8 cellular contexts compared by ENCODE assay signal in the genomic region with DNA sequence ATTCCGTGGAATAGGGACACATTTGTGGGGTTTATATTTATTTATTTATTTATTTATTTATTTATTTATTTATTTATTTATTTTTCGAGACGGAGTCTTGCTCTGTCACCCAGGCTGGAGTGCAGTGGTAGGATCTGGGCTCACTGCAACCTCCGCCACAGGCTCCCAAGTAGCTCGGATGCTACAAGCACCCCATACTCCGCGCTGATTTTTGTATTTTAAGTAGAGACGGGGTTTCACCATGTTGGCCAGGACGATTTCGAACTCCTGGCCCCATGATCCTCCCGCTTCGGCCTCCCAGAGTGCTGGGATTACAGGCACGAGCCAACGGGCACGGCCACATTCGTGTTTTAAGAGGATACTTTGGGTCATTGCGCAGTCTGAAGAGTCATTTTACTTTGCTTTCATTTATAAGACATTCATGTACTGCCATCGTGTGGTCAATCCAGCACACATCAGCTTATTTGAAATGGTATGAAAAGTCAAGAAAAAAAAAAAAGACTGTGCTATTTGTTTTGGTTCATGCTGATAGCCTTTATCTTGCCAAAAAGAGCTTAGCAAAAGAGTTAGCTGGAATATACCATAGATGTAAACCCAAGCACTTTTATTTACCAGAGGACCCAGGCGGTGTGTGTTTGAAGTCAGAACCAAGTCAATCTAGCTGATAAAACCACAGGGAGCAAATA.
DNase-seq lines count a peak whose midpoint lies in the region; ATAC-seq, FAIRE-seq and TF ChIP-seq lines count a peak whose summit lies in the region.
"Not testable (repeated sequence)": the region's sequence is repeated elsewhere in the genome, so short reads cannot be mapped to it uniquely, and the experiment has no call there.

No MANE protein-coding gene starts in this region.

- not testable (repeated sequence) for H3K9me3 ChIP-seq in Caco-2; skeletal muscle satellite cell (replicated peaks; ENCODE audit: low read length)

- not testable (repeated sequence) for H3K27me3 Mint-ChIP-seq in Caco-2 (ENCODE audit: insufficient read depth, unreplicated experiment)

- peak overlapping the region; percentile 84 for H3K4me2 ChIP-seq in skeletal muscle satellite cell (ENCODE audit: low read length)

- CTCF ChIA-PET in Caco-2 (lab: Charles Lee): interaction anchor here (0.9 kb wide), 1 partner anchor 86 kb away, joined by 5 read pairs; no protein-coding TSS in a partner anchor

- H3K4me1 ChIP-seq in Caco-2; skeletal muscle satellite cell (ENCODE audit: control insufficient read depth, insufficient read depth, low read length): not testable (repeated sequence)

- not testable (repeated sequence) for H3K4me1 Mint-ChIP-seq in Caco-2 (ENCODE audit: low read depth, unreplicated experiment)

- peak overlapping the region; percentile 44 for H3K9ac ChIP-seq in skeletal muscle satellite cell (ENCODE audit: low read depth, low read length)

- not testable (repeated sequence) for H3K4me3 ChIP-seq in Caco-2 (ENCODE audit: low read depth, low read length)
- H3K4me3 ChIP-seq in kidney epithelial cell (ENCODE audit: low read depth, low read length) (peak overlapping the region; percentile 13), skeletal muscle satellite cell (ENCODE audit: low read length) (peak overlapping the region; percentile 63)

- H3K36me3 ChIP-seq in Caco-2 (ENCODE audit: control insufficient read depth, insufficient read depth, low read length); kidney epithelial cell (ENCODE audit: control insufficient read depth, insufficient read depth, low read length); skeletal muscle satellite cell (ENCODE audit: insufficient read depth, low read length): not testable (repeated sequence)

- ATAC-seq in GM19452 (IDR thresholded peaks at IDR 0.05; ENCODE audit: unreplicated experiment) (peak; percentile 75), HG03066 (IDR thresholded peaks at IDR 0.05; ENCODE audit: low read depth, unreplicated experiment) (peak; percentile 74)

- H3K27me3 ChIP-seq in Caco-2 (replicated peaks; ENCODE audit: control insufficient read depth, insufficient read depth, low read length); kidney epithelial cell (ENCODE audit: control insufficient read depth, insufficient read depth, low read length); skeletal muscle satellite cell (ENCODE audit: control insufficient read depth, insufficient read depth, low read length): not testable (repeated sequence)

- DNase-seq in Caco-2: peak; percentile 21 to 32
- peak; percentile 12 for DNase-seq in NCI-H2029 treated with DMSO at 0.1 percent for 48 hours (lab: John Stamatoyannopoulos, UW)
- DNase-seq in T1000 (lab: John Stamatoyannopoulos, UW): peak; percentile 14
- not testable (repeated sequence) for DNase-seq in kidney epithelial cell (ENCODE audit: low read depth)

- not testable (repeated sequence) for BruUV-seq in Caco-2 (replicated peaks; lab: Mats Ljungman, UMichigan)

- not testable (repeated sequence) for H3K9me3 Mint-ChIP-seq in Caco-2 (ENCODE audit: unreplicated experiment)

- peak; percentile 93 for FAIRE-seq in endometrium (lab: Jason Lieb, UNC)

- not testable (repeated sequence) for H3K4me3 Mint-ChIP-seq in Caco-2 (ENCODE audit: unreplicated experiment)

- peak; percentile 11 to 38 for TF ChIP-seq CTCF in Caco-2 (IDR thresholded peaks at IDR 0.05; ENCODE audit: insufficient read depth in 1 of 2, low read depth in 1 of 2, low read length in 1 of 2, severe bottlenecking in 1 of 2, unreplicated experiment in 1 of 2)
- TF ChIP-seq CTCF in kidney epithelial cell (IDR thresholded peaks at IDR 0.05; ENCODE audit: insufficient read depth, low read length, poor library complexity, severe bottlenecking): peak; percentile 14

- POLR2A ChIA-PET in Caco-2 (lab: Charles Lee): not testable (repeated sequence)

- H3K27ac Mint-ChIP-seq in Caco-2 (ENCODE audit: unreplicated experiment): peak overlapping the region; percentile 53

- not testable (repeated sequence) for H3K36me3 Mint-ChIP-seq in Caco-2 (ENCODE audit: insufficient read depth, unreplicated experiment)

- intact Hi-C loops in Caco-2 (cut with micrococcal nuclease; ENCODE audit: unreplicated experiment): loop anchor here (5.0 to 10.0 kb wide), 2 partner anchors 88 to 1980 kb away; no protein-coding TSS in a partner anchor
